ENCODE assay signal across 23 cellular contexts in the genomic region with DNA sequence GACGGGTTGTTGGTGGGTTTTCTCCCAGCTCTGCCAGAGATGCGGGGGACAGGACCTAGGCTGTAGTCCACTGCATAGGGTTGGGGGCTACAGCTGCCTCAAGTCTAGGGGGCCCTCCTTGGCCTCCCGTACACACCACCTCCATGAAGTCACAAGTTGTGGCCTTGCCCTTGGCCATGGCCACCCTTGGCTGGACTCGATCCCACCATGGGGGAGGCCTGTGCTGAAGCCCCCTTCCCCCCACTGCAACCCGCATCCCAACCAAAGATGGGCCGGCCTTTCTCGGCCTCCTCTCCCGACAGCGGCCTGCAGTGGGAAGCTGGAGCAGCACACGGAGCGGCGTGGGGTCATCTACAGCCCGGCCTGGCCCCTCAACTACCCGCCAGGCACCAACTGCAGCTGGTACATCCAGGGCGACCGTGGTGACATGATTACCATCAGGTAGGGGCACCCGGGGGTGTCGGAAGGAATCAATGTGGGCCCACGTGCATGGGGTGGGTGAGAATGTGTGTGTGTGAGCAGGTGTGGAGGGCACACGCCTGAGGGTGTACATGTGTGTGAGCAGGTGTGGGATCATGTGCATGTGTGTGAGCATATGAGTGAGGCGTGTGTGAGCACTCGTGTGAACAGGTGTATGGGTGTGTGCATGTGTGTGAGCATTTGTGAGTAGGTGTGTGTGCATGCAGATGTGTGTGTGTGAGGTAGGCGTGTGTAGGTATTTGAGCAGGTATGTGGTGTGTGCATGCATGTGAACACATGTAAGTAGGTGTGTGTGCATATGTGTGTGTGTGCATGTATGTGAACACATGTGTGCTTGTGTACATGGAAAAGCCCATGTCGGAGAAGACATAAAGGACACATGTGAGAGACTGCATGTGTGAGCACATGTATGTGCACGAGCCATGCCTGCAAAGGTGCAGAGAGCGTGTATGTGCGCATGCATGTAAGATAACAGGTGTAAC. TPM values are rescaled to one million over a fixed set of nuclear protein-coding genes. Genes with fewer than 3 reads are reported as not detected.
DNase-seq lines count a peak whose midpoint lies in the region; ATAC-seq, FAIRE-seq and TF ChIP-seq lines count a peak whose summit lies in the region.
"Had no signal": no experiment of that assay in that cellular context is flagged by ENCODE, and none has a peak within 500 bp of the region (broad histone marks: within the 10 kb centered on the region; RNA-seq: fewer than 3 reads in every experiment).

No MANE protein-coding gene starts in this region.

- no peak for TF ChIP-seq POLR2A in HepG2 (IDR thresholded peaks at IDR 0.05; ENCODE audit: insufficient read depth in 1 of 2, low read depth in 2 of 2, low read length in 2 of 2)
- no peak for TF ChIP-seq POLR2A in right lobe of liver (IDR thresholded peaks at IDR 0.05)

- no peak overlapping the region for H3K4me2 ChIP-seq in HepG2 (ENCODE audit: low read depth, low read length)
- no peak overlapping the region for H3K4me2 ChIP-seq in osteoblast (ENCODE audit: insufficient read depth, low read length)

- H3K4me3 ChIP-seq in HepG2 (replicated peaks in 1 of 3; ENCODE audit: insufficient read depth in 1 of 3, low read depth in 2 of 3, low read length in 3 of 3) = no peak overlapping the region
- no peak overlapping the region for H3K4me3 ChIP-seq in right lobe of liver
- H3K4me3 ChIP-seq in bronchial epithelial cell (ENCODE audit: low read depth, low read length) = no peak overlapping the region
- H3K4me3 ChIP-seq in osteoblast (ENCODE audit: insufficient read depth, low read length) = no peak overlapping the region
- H3K4me3 ChIP-seq: Peyer's patch, SJCRH30 had no signal

- no peak overlapping the region for H3K9ac ChIP-seq in HepG2 (ENCODE audit: insufficient read depth, low read depth, low read length)

- no peak for TF ChIP-seq EP300 in HepG2 (IDR thresholded peaks at IDR 0.05; ENCODE audit: low read depth in 2 of 2, low read length in 2 of 2)
- TF ChIP-seq EP300 in HepG2 (CRISPR knock-in tag; IDR thresholded peaks at IDR 0.05; ENCODE audit: borderline replicate concordance) = no peak

- in situ Hi-C loops in HepG2 (cut with HindIII; ENCODE audit: extremely low pct_ligation_motif_present, low pct_unique_long_range_greater_than_20kb) = no loop called here

- H3K27ac ChIP-seq in HepG2 (ENCODE audit: extremely low read length, insufficient read depth, low read length) = no peak overlapping the region
- H3K27ac ChIP-seq in right lobe of liver = no peak overlapping the region
- no peak overlapping the region for H3K27ac ChIP-seq in osteoblast (ENCODE audit: low read depth, low read length)
- H3K27ac ChIP-seq: C4-2B, Peyer's patch, SJCRH30 had no signal

- H3K79me2 ChIP-seq in HepG2 (ENCODE audit: insufficient read depth, low read length) (peaks cover 2% of the 10 kb centered on the region), osteoblast (ENCODE audit: insufficient read depth, low read length) (no peaks in the 10 kb centered on the region)

- H2AFZ ChIP-seq in HepG2 (ENCODE audit: low read length) = no peak overlapping the region
- H2AFZ ChIP-seq in osteoblast (ENCODE audit: low read length) = no peak overlapping the region

- POLR2A ChIA-PET in HepG2 (lab: Yijun Ruan, JAX) = no interaction called here

- CTCF ChIA-PET in HepG2 (lab: Yijun Ruan, JAX; ENCODE audit: low intra/inter-chr PET ratio, low total read pairs) = no interaction called here

- no peak for FAIRE-seq in HepG2 (lab: Jason Lieb, UNC)
- peak; percentile 99 for FAIRE-seq in bronchial epithelial cell (lab: Jason Lieb, UNC)
- FAIRE-seq: D721Med had no signal

- H3K36me3 ChIP-seq in HepG2 (replicated peaks in 1 of 2; ENCODE audit: control insufficient read depth in 1 of 2, insufficient read depth in 2 of 2, low read length in 2 of 2) (peaks cover 22 to 44% of the 10 kb centered on the region in 2 experiments), right lobe of liver (peaks cover 0 to 4% (median 0%) of the 10 kb centered on the region in 4 donors), bronchial epithelial cell (ENCODE audit: control insufficient read depth, insufficient read depth, low read length) (no peaks in the 10 kb centered on the region), osteoblast (ENCODE audit: insufficient read depth, low read length) (peaks cover 3% of the 10 kb centered on the region)

- 93% methylated on average over 23 of the region's 27 CpGs for WGBS in HepG2 (ENCODE audit: low lambda C conversion rate)
- WGBS in right lobe of liver (ENCODE audit: insufficient coverage, low coverage, low lambda C conversion rate, missing lambda C conversion rate) = 67% methylated on average over 4 of the region's 27 CpGs

- H3K27me3 ChIP-seq in HepG2 (ENCODE audit: control insufficient read depth in 1 of 2, insufficient read depth in 2 of 2, low read length in 2 of 2) (no peaks in the 10 kb centered on the region), right lobe of liver (no peaks in the 10 kb centered on the region), bronchial epithelial cell (ENCODE audit: control insufficient read depth, insufficient read depth, low read length) (no peaks in the 10 kb centered on the region), osteoblast (ENCODE audit: insufficient read depth, low read length) (no peaks in the 10 kb centered on the region)
- H3K27me3 ChIP-seq: Peyer's patch, SJCRH30 had no signal

- H3K9me3 ChIP-seq in HepG2 (ENCODE audit: low read length) (no peaks in the 10 kb centered on the region), right lobe of liver (no peaks in the 10 kb centered on the region), osteoblast (ENCODE audit: low read depth, low read length) (no peaks in the 10 kb centered on the region)
- H3K9me3 ChIP-seq: Peyer's patch, SJCRH30 had no signal

- intact Hi-C loops in HepG2 (cut with micrococcal nuclease; ENCODE audit: unreplicated experiment) (no loop called here), right lobe of liver (cut with DNase I) (no loop called here)

- BruUV-seq in HepG2 (replicated peaks; lab: Mats Ljungman, UMichigan) = no TSS peak

- DNase-seq in HepG2 (ENCODE audit: low spot score) (no peak), right lobe of liver (no peak), bronchial epithelial cell (ENCODE audit: low read depth) (no peak), osteoblast (ENCODE audit: insufficient read length, low spot score, missing footprints) (peak; percentile 74), amniotic stem cell (lab: John Stamatoyannopoulos, UW) (no peak), NCI-H2029 treated with DMSO at 0.1 percent for 48 hours (lab: John Stamatoyannopoulos, UW) (no peak), NCI-H2171 (lab: John Stamatoyannopoulos, UW) (no peak)
- DNase-seq: DMS53, GDM1, HFFc6, NCI-H1105, NCI-H2081, NCI-H2171 treated with DMSO at 0.1 percent for 48 hours, NCI-H524 treated with DMSO at 0.1 percent for 48 hours, Peyer's patch, SJCRH30 had no signal

- H4K20me1 ChIP-seq in HepG2 (ENCODE audit: insufficient read depth, low read length) = no peaks in the 10 kb centered on the region
- peaks cover 3% of the 10 kb centered on the region for H4K20me1 ChIP-seq in osteoblast (ENCODE audit: insufficient read depth, low read length)

- H3K4me1 ChIP-seq in HepG2 (ENCODE audit: insufficient read depth, low read length) (peaks cover 20% of the 10 kb centered on the region), right lobe of liver (peaks cover 0 to 6% (median 0%) of the 10 kb centered on the region in 4 donors), osteoblast (ENCODE audit: insufficient read depth, low read length) (no peaks in the 10 kb centered on the region)
- H3K4me1 ChIP-seq: Peyer's patch, SJCRH30 had no signal

- no peak for TF ChIP-seq RAD21 in HepG2 (CRISPR knock-in tag; IDR thresholded peaks at IDR 0.05)

- no peak for TF ChIP-seq CTCF in HepG2 (CRISPR knock-in tag; IDR thresholded peaks at IDR 0.05)
- TF ChIP-seq CTCF in right lobe of liver (IDR thresholded peaks at IDR 0.05) = no peak
- no peak for TF ChIP-seq CTCF in bronchial epithelial cell (IDR thresholded peaks at IDR 0.05; ENCODE audit: insufficient read depth, low read length, severe bottlenecking)
- TF ChIP-seq CTCF in osteoblast (IDR thresholded peaks at IDR 0.05; ENCODE audit: extremely low read depth, low read depth, low read length) = no peak

- ATAC-seq in HepG2 (no peak), right lobe of liver (no peak)

RNA-seq across cellular contexts. Expression of a gene that starts 8.7 kb away (rescaled TPM):
- total RNA-seq in HepG2 (2016; rRNA removed; fragmentation: Illumina TruSeq; extraction: Trizol) (45.1 and 51.6 TPM in 2 replicates), right lobe of liver (10 to 100 TPM; 25.2 to 40.7 (median 33.7) TPM), bronchial epithelial cell (9.0 and 10.2 TPM in 2 replicates), osteoblast (38.4 and 39.8 TPM in 2 replicates)
- 34.5 and 35.4 TPM in 2 replicates for total RNA-seq in HepG2 (2016; cell fraction: cytosol; rRNA removed; fragmentation: Illumina TruSeq; extraction: Trizol; ENCODE audit: low read depth)
- total RNA-seq in HepG2 (2016; cell fraction: insoluble cytoplasmic fraction; rRNA removed; fragmentation: Illumina TruSeq; extraction: Trizol) = 39.3 and 56.4 TPM in 2 replicates
- 85.6 and 91.5 TPM in 2 replicates for total RNA-seq in HepG2 (2016; cell fraction: membrane; rRNA removed; fragmentation: Illumina TruSeq; extraction: Trizol)
- total RNA-seq in HepG2 (2016; cell fraction: nucleus; rRNA removed; fragmentation: Illumina TruSeq; extraction: Trizol) = 24.3 and 30.9 TPM in 2 replicates
- 17.6 and 30.3 TPM in 2 replicates for polyA plus RNA-seq in HepG2 (2011; rRNA removed)
- polyA plus RNA-seq in HepG2 (2011; cell fraction: cytosol; rRNA removed) = 9.6 and 22.4 TPM in 2 replicates
- 49.0 and 59.4 TPM in 2 replicates for polyA plus RNA-seq in HepG2 (2011; cell fraction: nucleus; rRNA removed)
- 12.5 and 18.3 TPM in 2 replicates for polyA plus RNA-seq in HepG2 (2012)
- 46.7 and 50.1 TPM in 2 replicates for polyA plus RNA-seq in HepG2 (2016; cell fraction: cytosol; fragmentation: Illumina TruSeq; extraction: Trizol; ENCODE audit: low read depth)
- polyA plus RNA-seq in HepG2 (2016; cell fraction: insoluble cytoplasmic fraction; fragmentation: Illumina TruSeq; extraction: Trizol; ENCODE audit: low read depth) = 41.6 and 54.2 TPM in 2 replicates
- 92.1 and 104 TPM in 2 replicates for polyA plus RNA-seq in HepG2 (2016; cell fraction: membrane; fragmentation: Illumina TruSeq; extraction: Trizol; ENCODE audit: low read depth)
- polyA plus RNA-seq in HepG2 (2016; cell fraction: nucleus; fragmentation: Illumina TruSeq; extraction: Trizol; ENCODE audit: insufficient read depth, low read depth) = 70.1 and 70.6 TPM in 2 replicates
- 11.9 and 50.0 TPM in 2 replicates for polyA minus RNA-seq in HepG2 (2011; rRNA and poly(A)+ RNA removed; ENCODE audit: low replicate concordance)
- polyA minus RNA-seq in HepG2 (2011; cell fraction: cytosol; rRNA and poly(A)+ RNA removed) = 9.7 and 13.5 TPM in 2 replicates
- 10.3 TPM in 2 replicates for polyA minus RNA-seq in HepG2 (2011; cell fraction: nucleus; rRNA and poly(A)+ RNA removed)
- total RNA-seq: HT-29, OCI-LY7 had no signal
- polyA plus RNA-seq: IgD-negative memory B cell had no signal

RNA-seq across cellular contexts. Expression of a gene that starts 22.8 kb away (rescaled TPM):
- total RNA-seq in HepG2 (2016; rRNA removed; fragmentation: Illumina TruSeq; extraction: Trizol) = 0.41 and 2.2 TPM in 2 replicates
- 2.6 and 2.7 TPM in 2 replicates for total RNA-seq in HepG2 (2016; cell fraction: cytosol; rRNA removed; fragmentation: Illumina TruSeq; extraction: Trizol; ENCODE audit: low read depth)
- total RNA-seq in HepG2 (2016; cell fraction: insoluble cytoplasmic fraction; rRNA removed; fragmentation: Illumina TruSeq; extraction: Trizol) = 0.51 and 1.7 TPM in 2 replicates
- 1.5 and 1.7 TPM in 2 replicates for total RNA-seq in HepG2 (2016; cell fraction: membrane; rRNA removed; fragmentation: Illumina TruSeq; extraction: Trizol)
- total RNA-seq in HepG2 (2016; cell fraction: nucleus; rRNA removed; fragmentation: Illumina TruSeq; extraction: Trizol) = 1.7 and 2.4 TPM in 2 replicates
- polyA plus RNA-seq in HepG2 (2011; rRNA removed) = 1.1 TPM in 2 replicates
- 0.85 and 1.0 TPM in 2 replicates for polyA plus RNA-seq in HepG2 (2011; cell fraction: cytosol; rRNA removed)
- polyA plus RNA-seq in HepG2 (2011; cell fraction: nucleus; rRNA removed) = 4.6 and 6.0 TPM in 2 replicates
- 0.63 and 0.66 TPM in 2 replicates for polyA plus RNA-seq in HepG2 (2012)
- 2.1 and 2.7 TPM in 2 replicates for polyA plus RNA-seq in HepG2 (2016; cell fraction: cytosol; fragmentation: Illumina TruSeq; extraction: Trizol; ENCODE audit: low read depth)
- polyA plus RNA-seq in HepG2 (2016; cell fraction: insoluble cytoplasmic fraction; fragmentation: Illumina TruSeq; extraction: Trizol; ENCODE audit: low read depth) = 1.1 and 1.2 TPM in 2 replicates
- polyA plus RNA-seq in HepG2 (2016; cell fraction: membrane; fragmentation: Illumina TruSeq; extraction: Trizol; ENCODE audit: low read depth) = 2.4 and 2.6 TPM in 2 replicates
- 5.9 and 6.0 TPM in 2 replicates for polyA plus RNA-seq in HepG2 (2016; cell fraction: nucleus; fragmentation: Illumina TruSeq; extraction: Trizol; ENCODE audit: insufficient read depth, low read depth)
- 1.7 TPM in 1 of 2 replicates, not detected in the other for polyA minus RNA-seq in HepG2 (2011; rRNA and poly(A)+ RNA removed; ENCODE audit: low replicate concordance)
- polyA minus RNA-seq in HepG2 (2011; cell fraction: cytosol; rRNA and poly(A)+ RNA removed) = 0.35 and 0.40 TPM in 2 replicates
- 0.62 and 0.64 TPM in 2 replicates for polyA minus RNA-seq in HepG2 (2011; cell fraction: nucleus; rRNA and poly(A)+ RNA removed)
- total RNA-seq in right lobe of liver = not detected
- under 0.01 TPM in 1 of 2 replicates, not detected in the other for total RNA-seq in bronchial epithelial cell
- total RNA-seq in osteoblast = not detected in 2 replicates
- total RNA-seq: A172, H4, HFFc6, HT-29, OCI-LY7, Peyer's patch, SJCRH30 had no signal
- polyA plus RNA-seq: IgD-negative memory B cell had no signal
